ENCODE assay signal across 1 cellular context in the genomic region with DNA sequence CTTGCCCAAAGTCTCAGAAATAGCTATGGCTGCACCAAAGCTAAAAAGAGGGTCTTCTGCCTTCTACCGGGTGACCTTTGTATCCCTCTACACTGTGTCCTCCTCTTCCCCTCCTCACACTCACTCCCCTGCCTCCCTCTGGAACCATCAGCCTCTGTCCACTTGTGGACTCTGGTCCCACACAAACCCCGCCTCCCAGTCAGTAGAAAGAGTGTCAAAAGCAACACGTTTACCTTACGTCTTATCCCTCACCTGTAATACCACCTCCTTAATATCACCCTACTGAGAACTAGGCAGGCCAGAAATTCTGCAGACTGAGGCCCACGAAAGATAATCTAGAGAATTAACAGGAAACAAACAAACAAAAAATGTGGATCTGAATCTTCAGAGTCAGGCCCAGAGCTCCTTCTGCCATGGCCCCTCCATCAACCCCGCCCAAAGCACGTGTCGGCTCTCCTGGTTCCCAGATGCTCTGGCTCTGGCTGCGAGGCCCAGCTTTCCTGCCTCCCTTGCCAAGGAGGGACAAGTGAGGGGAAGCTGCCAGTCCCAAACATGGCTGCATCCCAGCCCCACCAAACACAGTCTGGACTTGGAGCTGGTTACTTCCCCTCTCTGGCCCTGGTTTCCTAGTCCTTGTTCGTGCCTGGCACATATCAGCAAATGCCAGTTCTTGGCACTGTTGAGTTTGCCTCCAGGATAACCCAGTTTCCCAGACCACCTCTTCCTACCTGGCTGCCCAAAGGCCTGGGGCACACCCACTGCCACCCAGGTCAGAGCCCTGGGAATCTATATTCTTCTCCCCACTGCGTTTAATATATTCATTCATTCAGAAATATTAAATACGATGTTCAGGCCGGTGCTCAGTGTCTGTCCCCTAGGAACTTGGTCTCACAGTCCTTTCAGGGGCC.
A peak's percentile ranks its signal among the peaks of the same experiment; 100 is the strongest.
TF ChIP-seq lines count a peak whose summit lies in the region.

No MANE protein-coding gene starts in this region.

TF ChIP-seq in HepG2, 621 proteins besides CTCF, POLR2A, EP300 and RAD21 (continued from another document and continues in another):
- TF ChIP-seq, protein P1, sequence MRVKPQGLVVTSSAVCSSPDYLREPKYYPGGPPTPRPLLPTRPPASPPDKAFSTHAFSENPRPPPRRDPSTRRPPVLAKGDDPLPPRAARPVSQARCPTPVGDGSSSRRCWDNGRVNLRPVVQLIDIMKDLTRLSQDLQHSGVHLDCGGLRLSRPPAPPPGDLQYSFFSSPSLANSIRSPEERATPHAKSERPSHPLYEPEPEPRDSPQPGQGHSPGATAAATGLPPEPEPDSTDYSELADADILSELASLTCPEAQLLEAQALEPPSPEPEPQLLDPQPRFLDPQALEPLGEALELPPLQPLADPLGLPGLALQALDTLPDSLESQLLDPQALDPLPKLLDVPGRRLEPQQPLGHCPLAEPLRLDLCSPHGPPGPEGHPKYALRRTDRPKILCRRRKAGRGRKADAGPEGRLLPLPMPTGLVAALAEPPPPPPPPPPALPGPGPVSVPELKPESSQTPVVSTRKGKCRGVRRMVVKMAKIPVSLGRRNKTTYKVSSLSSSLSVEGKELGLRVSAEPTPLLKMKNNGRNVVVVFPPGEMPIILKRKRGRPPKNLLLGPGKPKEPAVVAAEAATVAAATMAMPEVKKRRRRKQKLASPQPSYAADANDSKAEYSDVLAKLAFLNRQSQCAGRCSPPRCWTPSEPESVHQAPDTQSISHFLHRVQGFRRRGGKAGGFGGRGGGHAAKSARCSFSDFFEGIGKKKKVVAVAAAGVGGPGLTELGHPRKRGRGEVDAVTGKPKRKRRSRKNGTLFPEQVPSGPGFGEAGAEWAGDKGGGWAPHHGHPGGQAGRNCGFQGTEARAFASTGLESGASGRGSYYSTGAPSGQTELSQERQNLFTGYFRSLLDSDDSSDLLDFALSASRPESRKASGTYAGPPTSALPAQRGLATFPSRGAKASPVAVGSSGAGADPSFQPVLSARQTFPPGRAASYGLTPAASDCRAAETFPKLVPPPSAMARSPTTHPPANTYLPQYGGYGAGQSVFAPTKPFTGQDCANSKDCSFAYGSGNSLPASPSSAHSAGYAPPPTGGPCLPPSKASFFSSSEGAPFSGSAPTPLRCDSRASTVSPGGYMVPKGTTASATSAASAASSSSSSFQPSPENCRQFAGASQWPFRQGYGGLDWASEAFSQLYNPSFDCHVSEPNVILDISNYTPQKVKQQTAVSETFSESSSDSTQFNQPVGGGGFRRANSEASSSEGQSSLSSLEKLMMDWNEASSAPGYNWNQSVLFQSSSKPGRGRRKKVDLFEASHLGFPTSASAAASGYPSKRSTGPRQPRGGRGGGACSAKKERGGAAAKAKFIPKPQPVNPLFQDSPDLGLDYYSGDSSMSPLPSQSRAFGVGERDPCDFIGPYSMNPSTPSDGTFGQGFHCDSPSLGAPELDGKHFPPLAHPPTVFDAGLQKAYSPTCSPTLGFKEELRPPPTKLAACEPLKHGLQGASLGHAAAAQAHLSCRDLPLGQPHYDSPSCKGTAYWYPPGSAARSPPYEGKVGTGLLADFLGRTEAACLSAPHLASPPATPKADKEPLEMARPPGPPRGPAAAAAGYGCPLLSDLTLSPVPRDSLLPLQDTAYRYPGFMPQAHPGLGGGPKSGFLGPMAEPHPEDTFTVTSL (CRISPR knock-in tag; IDR thresholded peaks at IDR 0.05; ENCODE audit: borderline replicate concordance): no peak
- TF ChIP-seq ZNF839 (CRISPR knock-in tag; IDR thresholded peaks at IDR 0.05; ENCODE audit: borderline replicate concordance) (no peak), JDP2 (CRISPR knock-in tag; IDR thresholded peaks at IDR 0.05; ENCODE audit: borderline replicate concordance) (no peak), HNF4A (CRISPR knock-in tag; IDR thresholded peaks at IDR 0.05) (peak; percentile 88), SMYD3 (CRISPR knock-in tag; IDR thresholded peaks at IDR 0.05) (0 out of 2 replicates have a peak, but pooled peaks have one; percentile 79), ZNF614 (CRISPR knock-in tag; IDR thresholded peaks at IDR 0.05; ENCODE audit: borderline replicate concordance) (no peak), ZBTB38 (CRISPR knock-in tag; IDR thresholded peaks at IDR 0.05) (no peak), ZFP37 (CRISPR knock-in tag; IDR thresholded peaks at IDR 0.05; ENCODE audit: borderline replicate concordance) (peak; percentile 87), MZF1 (CRISPR knock-in tag; IDR thresholded peaks at IDR 0.05; ENCODE audit: borderline replicate concordance) (no peak), POLR2AphosphoS5 (IDR thresholded peaks at IDR 0.05; ENCODE audit: low read depth, low read length) (peak; percentile 52), HDAC2 (CRISPR knock-in tag; IDR thresholded peaks at IDR 0.05) (peak; percentile 68)
- TF ChIP-seq, protein P2, sequence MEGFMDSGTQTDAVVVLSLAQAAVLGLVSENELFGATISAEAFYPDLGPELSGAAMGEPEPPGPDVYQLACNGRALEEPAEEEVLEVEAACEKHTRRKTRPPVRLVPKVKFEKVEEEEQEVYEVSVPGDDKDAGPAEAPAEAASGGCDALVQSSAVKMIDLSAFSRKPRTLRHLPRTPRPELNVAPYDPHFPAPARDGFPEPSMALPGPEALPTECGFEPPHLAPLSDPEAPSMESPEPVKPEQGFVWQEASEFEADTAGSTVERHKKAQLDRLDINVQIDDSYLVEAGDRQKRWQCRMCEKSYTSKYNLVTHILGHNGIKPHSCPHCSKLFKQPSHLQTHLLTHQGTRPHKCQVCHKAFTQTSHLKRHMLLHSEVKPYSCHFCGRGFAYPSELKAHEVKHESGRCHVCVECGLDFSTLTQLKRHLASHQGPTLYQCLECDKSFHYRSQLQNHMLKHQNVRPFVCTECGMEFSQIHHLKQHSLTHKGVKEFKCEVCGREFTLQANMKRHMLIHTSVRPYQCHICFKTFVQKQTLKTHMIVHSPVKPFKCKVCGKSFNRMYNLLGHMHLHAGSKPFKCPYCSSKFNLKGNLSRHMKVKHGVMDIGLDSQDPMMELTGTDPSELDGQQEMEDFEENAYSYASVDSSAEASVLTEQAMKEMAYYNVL (CRISPR knock-in tag; IDR thresholded peaks at IDR 0.05; ENCODE audit: borderline replicate concordance): no peak
- TF ChIP-seq, protein P3, sequence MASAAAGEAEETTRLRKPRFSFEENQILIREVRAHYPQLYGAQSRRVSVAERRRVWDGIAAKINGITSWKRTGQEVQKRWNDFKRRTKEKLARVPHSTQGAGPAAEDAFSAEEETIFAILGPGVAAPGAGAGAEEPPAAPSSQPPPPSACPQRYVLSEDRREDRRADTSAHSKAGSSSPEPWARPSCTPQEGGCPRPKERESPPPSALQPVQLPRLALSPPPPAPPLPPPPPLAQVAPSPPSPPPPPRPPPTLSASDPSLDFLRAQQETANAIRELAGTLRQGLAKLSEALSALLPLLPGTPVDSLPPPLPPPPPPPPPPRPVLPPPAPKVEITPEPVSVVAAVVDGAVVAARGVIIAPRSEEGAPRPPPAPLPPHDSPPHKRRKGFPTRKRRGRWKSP (CRISPR knock-in tag; IDR thresholded peaks at IDR 0.05): peak; percentile 53; the same call in 1 of the 2 replicates
- TF ChIP-seq, protein P4, sequence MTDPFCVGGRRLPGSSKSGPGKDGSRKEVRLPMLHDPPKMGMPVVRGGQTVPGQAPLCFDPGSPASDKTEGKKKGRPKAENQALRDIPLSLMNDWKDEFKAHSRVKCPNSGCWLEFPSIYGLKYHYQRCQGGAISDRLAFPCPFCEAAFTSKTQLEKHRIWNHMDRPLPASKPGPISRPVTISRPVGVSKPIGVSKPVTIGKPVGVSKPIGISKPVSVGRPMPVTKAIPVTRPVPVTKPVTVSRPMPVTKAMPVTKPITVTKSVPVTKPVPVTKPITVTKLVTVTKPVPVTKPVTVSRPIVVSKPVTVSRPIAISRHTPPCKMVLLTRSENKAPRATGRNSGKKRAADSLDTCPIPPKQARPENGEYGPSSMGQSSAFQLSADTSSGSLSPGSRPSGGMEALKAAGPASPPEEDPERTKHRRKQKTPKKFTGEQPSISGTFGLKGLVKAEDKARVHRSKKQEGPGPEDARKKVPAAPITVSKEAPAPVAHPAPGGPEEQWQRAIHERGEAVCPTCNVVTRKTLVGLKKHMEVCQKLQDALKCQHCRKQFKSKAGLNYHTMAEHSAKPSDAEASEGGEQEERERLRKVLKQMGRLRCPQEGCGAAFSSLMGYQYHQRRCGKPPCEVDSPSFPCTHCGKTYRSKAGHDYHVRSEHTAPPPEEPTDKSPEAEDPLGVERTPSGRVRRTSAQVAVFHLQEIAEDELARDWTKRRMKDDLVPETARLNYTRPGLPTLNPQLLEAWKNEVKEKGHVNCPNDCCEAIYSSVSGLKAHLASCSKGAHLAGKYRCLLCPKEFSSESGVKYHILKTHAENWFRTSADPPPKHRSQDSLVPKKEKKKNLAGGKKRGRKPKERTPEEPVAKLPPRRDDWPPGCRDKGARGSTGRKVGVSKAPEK (CRISPR knock-in tag; IDR thresholded peaks at IDR 0.05; ENCODE audit: borderline replicate concordance): peak; percentile 29; the same call in 1 of the 2 replicates
- TF ChIP-seq, protein P5, sequence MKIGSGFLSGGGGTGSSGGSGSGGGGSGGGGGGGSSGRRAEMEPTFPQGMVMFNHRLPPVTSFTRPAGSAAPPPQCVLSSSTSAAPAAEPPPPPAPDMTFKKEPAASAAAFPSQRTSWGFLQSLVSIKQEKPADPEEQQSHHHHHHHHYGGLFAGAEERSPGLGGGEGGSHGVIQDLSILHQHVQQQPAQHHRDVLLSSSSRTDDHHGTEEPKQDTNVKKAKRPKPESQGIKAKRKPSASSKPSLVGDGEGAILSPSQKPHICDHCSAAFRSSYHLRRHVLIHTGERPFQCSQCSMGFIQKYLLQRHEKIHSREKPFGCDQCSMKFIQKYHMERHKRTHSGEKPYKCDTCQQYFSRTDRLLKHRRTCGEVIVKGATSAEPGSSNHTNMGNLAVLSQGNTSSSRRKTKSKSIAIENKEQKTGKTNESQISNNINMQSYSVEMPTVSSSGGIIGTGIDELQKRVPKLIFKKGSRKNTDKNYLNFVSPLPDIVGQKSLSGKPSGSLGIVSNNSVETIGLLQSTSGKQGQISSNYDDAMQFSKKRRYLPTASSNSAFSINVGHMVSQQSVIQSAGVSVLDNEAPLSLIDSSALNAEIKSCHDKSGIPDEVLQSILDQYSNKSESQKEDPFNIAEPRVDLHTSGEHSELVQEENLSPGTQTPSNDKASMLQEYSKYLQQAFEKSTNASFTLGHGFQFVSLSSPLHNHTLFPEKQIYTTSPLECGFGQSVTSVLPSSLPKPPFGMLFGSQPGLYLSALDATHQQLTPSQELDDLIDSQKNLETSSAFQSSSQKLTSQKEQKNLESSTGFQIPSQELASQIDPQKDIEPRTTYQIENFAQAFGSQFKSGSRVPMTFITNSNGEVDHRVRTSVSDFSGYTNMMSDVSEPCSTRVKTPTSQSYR (CRISPR knock-in tag; IDR thresholded peaks at IDR 0.05; ENCODE audit: borderline replicate concordance): peak; percentile 45; the same call in 1 of the 2 replicates
- TF ChIP-seq, protein P6, sequence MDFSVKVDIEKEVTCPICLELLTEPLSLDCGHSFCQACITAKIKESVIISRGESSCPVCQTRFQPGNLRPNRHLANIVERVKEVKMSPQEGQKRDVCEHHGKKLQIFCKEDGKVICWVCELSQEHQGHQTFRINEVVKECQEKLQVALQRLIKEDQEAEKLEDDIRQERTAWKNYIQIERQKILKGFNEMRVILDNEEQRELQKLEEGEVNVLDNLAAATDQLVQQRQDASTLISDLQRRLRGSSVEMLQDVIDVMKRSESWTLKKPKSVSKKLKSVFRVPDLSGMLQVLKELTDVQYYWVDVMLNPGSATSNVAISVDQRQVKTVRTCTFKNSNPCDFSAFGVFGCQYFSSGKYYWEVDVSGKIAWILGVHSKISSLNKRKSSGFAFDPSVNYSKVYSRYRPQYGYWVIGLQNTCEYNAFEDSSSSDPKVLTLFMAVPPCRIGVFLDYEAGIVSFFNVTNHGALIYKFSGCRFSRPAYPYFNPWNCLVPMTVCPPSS (IDR thresholded peaks at IDR 0.05): no peak
- TF ChIP-seq, protein P7, sequence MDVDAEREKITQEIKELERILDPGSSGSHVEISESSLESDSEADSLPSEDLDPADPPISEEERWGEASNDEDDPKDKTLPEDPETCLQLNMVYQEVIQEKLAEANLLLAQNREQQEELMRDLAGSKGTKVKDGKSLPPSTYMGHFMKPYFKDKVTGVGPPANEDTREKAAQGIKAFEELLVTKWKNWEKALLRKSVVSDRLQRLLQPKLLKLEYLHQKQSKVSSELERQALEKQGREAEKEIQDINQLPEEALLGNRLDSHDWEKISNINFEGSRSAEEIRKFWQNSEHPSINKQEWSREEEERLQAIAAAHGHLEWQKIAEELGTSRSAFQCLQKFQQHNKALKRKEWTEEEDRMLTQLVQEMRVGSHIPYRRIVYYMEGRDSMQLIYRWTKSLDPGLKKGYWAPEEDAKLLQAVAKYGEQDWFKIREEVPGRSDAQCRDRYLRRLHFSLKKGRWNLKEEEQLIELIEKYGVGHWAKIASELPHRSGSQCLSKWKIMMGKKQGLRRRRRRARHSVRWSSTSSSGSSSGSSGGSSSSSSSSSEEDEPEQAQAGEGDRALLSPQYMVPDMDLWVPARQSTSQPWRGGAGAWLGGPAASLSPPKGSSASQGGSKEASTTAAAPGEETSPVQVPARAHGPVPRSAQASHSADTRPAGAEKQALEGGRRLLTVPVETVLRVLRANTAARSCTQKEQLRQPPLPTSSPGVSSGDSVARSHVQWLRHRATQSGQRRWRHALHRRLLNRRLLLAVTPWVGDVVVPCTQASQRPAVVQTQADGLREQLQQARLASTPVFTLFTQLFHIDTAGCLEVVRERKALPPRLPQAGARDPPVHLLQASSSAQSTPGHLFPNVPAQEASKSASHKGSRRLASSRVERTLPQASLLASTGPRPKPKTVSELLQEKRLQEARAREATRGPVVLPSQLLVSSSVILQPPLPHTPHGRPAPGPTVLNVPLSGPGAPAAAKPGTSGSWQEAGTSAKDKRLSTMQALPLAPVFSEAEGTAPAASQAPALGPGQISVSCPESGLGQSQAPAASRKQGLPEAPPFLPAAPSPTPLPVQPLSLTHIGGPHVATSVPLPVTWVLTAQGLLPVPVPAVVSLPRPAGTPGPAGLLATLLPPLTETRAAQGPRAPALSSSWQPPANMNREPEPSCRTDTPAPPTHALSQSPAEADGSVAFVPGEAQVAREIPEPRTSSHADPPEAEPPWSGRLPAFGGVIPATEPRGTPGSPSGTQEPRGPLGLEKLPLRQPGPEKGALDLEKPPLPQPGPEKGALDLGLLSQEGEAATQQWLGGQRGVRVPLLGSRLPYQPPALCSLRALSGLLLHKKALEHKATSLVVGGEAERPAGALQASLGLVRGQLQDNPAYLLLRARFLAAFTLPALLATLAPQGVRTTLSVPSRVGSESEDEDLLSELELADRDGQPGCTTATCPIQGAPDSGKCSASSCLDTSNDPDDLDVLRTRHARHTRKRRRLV (CRISPR knock-in tag; IDR thresholded peaks at IDR 0.05): no peak
- TF ChIP-seq, protein P8, sequence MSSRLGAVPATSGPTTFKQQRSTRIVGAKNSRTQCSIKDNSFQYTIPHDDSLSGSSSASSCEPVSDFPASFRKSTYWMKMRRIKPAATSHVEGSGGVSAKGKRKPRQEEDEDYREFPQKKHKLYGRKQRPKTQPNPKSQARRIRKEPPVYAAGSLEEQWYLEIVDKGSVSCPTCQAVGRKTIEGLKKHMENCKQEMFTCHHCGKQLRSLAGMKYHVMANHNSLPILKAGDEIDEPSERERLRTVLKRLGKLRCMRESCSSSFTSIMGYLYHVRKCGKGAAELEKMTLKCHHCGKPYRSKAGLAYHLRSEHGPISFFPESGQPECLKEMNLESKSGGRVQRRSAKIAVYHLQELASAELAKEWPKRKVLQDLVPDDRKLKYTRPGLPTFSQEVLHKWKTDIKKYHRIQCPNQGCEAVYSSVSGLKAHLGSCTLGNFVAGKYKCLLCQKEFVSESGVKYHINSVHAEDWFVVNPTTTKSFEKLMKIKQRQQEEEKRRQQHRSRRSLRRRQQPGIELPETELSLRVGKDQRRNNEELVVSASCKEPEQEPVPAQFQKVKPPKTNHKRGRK (CRISPR knock-in tag; IDR thresholded peaks at IDR 0.05): no peak
